1 cellular context compared by ENCODE assay signal in the genomic region with DNA sequence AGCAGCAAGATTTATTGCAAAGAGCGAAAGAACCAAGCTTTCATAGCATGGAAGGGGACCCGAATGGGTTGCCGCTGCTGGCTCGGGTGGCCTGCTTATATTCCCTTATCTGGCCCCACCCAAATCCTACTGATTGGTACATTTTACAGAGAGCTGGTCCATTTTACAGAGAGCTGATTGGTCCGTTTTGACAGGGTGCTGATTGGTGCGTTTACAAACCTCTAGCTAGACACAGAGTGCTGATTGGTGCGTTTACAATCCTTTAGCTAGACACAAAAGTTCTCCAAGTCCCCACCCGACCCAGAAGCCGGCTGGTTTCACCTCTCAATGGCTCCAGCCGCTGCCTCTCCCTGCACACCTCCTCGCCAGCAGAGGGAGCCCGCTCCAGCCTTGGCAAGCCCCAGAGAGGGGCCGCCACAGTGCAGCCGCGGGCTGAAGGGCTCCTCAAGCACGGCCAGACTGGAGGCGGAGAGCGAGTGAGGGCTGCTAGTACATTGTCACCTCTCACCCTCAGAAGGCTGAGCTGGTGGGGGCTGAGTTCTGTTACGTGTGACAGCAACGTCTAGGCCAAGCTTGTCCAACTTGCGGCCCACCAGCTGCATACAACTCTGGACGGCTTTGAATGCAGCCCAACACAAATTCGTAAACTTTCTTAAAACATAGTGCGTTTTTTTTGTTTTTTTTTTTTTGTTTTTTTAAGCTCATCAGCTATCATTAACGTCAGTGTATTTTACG.
TF ChIP-seq lines count a peak whose summit lies in the region.

No MANE protein-coding gene starts in this region.

TF ChIP-seq in HepG2, 621 proteins besides CTCF, POLR2A, EP300 and RAD21 (continued from another document and continues in another):
- peak; percentile 47 for TF ChIP-seq IKZF4 (CRISPR knock-in tag; IDR thresholded peaks at IDR 0.05; ENCODE audit: borderline replicate concordance, low read depth, not compliant biosample characterization)
- TF ChIP-seq ATM (IDR thresholded peaks at IDR 0.05; ENCODE audit: borderline replicate concordance), result no peak
- peak; percentile 42; the same call in 1 of the 2 replicates for TF ChIP-seq ZNF329 (CRISPR knock-in tag; IDR thresholded peaks at IDR 0.05; ENCODE audit: low read depth)
- no peak for TF ChIP-seq GABPA (IDR thresholded peaks at IDR 0.05; ENCODE audit: low read depth, low read length)
- TF ChIP-seq GABPA (CRISPR knock-in tag; IDR thresholded peaks at IDR 0.05; ENCODE audit: low read depth), result no peak
- no peak for TF ChIP-seq ZNF558 (CRISPR knock-in tag; IDR thresholded peaks at IDR 0.05; ENCODE audit: borderline replicate concordance)
- no peak for TF ChIP-seq SRY (CRISPR knock-in tag; IDR thresholded peaks at IDR 0.05)
- TF ChIP-seq SALL2 (CRISPR knock-in tag; IDR thresholded peaks at IDR 0.05), result no peak
- TF ChIP-seq, protein P1, sequence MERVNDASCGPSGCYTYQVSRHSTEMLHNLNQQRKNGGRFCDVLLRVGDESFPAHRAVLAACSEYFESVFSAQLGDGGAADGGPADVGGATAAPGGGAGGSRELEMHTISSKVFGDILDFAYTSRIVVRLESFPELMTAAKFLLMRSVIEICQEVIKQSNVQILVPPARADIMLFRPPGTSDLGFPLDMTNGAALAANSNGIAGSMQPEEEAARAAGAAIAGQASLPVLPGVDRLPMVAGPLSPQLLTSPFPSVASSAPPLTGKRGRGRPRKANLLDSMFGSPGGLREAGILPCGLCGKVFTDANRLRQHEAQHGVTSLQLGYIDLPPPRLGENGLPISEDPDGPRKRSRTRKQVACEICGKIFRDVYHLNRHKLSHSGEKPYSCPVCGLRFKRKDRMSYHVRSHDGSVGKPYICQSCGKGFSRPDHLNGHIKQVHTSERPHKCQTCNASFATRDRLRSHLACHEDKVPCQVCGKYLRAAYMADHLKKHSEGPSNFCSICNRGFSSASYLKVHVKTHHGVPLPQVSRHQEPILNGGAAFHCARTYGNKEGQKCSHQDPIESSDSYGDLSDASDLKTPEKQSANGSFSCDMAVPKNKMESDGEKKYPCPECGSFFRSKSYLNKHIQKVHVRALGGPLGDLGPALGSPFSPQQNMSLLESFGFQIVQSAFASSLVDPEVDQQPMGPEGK (CRISPR knock-in tag; IDR thresholded peaks at IDR 0.05), result peak; percentile 30; the same call in 1 of the 2 replicates
- peak; percentile 72; the same call in 1 of the 2 replicates for TF ChIP-seq KDM2A (CRISPR knock-in tag; IDR thresholded peaks at IDR 0.05; ENCODE audit: borderline replicate concordance, low read depth)
- TF ChIP-seq ZSCAN22 (CRISPR knock-in tag; IDR thresholded peaks at IDR 0.05), result no peak
- TF ChIP-seq ZNF24 (IDR thresholded peaks at IDR 0.05), result no peak
- TF ChIP-seq, protein P2, sequence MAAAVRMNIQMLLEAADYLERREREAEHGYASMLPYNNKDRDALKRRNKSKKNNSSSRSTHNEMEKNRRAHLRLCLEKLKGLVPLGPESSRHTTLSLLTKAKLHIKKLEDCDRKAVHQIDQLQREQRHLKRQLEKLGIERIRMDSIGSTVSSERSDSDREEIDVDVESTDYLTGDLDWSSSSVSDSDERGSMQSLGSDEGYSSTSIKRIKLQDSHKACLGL (CRISPR knock-in tag; IDR thresholded peaks at IDR 0.05), result 0 out of 2 replicates have a peak, but pooled peaks have one; percentile 41
- TF ChIP-seq SMARCE1 (IDR thresholded peaks at IDR 0.05; ENCODE audit: borderline replicate concordance), result no peak
- TF ChIP-seq ZNF549 (CRISPR knock-in tag; IDR thresholded peaks at IDR 0.05), result no peak
- TF ChIP-seq, protein P3, sequence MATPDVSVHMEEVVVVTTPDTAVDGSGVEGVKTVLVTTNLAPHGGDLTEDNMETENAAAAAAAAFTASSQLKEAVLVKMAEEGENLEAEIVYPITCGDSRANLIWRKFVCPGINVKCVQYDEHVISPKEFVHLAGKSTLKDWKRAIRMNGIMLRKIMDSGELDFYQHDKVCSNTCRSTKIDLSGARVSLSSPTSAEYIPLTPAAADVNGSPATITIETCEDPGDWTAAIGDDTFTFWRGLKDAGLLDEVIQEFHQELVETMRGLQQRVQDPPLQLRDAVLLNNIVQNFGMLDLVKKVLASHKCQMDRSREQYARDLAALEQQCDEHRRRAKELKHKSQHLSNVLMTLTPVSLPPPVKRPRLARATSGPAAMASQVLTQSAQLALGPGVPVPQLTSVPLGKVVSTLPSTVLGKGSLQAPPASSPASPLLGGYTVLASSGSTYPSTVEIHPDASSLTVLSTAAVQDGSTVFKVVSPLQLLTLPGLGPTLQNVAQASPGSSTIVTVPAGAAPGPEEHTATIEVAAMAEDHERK (CRISPR knock-in tag; IDR thresholded peaks at IDR 0.05; ENCODE audit: low read depth), result no peak
- no peak for TF ChIP-seq CCAR2 (optimal IDR thresholded peaks at IDR 0.05; ENCODE audit: low read depth, low read length)
- no peak for TF ChIP-seq NR3C1 (CRISPR knock-in tag; IDR thresholded peaks at IDR 0.05)
- no peak for TF ChIP-seq U2AF2 (IDR thresholded peaks at IDR 0.05; ENCODE audit: low read depth, low read length)
- TF ChIP-seq, protein P4, sequence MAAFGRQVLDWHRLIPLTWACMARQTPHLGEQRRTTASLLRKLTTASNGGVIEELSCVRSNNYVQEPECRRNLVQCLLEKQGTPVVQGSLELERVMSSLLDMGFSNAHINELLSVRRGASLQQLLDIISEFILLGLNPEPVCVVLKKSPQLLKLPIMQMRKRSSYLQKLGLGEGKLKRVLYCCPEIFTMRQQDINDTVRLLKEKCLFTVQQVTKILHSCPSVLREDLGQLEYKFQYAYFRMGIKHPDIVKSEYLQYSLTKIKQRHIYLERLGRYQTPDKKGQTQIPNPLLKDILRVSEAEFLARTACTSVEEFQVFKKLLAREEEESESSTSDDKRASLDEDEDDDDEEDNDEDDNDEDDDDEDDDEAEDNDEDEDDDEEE (CRISPR knock-in tag; IDR thresholded peaks at IDR 0.05), result no peak
- no peak for TF ChIP-seq REPIN1 (CRISPR knock-in tag; IDR thresholded peaks at IDR 0.05; ENCODE audit: borderline replicate concordance, low read depth)
- TF ChIP-seq, protein P5, sequence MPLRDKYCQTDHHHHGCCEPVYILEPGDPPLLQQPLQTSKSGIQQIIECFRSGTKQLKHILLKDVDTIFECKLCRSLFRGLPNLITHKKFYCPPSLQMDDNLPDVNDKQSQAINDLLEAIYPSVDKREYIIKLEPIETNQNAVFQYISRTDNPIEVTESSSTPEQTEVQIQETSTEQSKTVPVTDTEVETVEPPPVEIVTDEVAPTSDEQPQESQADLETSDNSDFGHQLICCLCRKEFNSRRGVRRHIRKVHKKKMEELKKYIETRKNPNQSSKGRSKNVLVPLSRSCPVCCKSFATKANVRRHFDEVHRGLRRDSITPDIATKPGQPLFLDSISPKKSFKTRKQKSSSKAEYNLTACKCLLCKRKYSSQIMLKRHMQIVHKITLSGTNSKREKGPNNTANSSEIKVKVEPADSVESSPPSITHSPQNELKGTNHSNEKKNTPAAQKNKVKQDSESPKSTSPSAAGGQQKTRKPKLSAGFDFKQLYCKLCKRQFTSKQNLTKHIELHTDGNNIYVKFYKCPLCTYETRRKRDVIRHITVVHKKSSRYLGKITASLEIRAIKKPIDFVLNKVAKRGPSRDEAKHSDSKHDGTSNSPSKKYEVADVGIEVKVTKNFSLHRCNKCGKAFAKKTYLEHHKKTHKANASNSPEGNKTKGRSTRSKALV (CRISPR knock-in tag; IDR thresholded peaks at IDR 0.05), result 0 out of 2 replicates have a peak, but pooled peaks have one; percentile 23
- TF ChIP-seq ZNF33B (CRISPR knock-in tag; IDR thresholded peaks at IDR 0.05), result peak; percentile 80; the same call in 1 of the 2 replicates
- no peak for TF ChIP-seq MAFG (CRISPR knock-in tag; IDR thresholded peaks at IDR 0.05)
- TF ChIP-seq PHF5A (CRISPR knock-in tag; IDR thresholded peaks at IDR 0.05; ENCODE audit: low read depth, unreplicated experiment), result no peak
- TF ChIP-seq, protein P6, sequence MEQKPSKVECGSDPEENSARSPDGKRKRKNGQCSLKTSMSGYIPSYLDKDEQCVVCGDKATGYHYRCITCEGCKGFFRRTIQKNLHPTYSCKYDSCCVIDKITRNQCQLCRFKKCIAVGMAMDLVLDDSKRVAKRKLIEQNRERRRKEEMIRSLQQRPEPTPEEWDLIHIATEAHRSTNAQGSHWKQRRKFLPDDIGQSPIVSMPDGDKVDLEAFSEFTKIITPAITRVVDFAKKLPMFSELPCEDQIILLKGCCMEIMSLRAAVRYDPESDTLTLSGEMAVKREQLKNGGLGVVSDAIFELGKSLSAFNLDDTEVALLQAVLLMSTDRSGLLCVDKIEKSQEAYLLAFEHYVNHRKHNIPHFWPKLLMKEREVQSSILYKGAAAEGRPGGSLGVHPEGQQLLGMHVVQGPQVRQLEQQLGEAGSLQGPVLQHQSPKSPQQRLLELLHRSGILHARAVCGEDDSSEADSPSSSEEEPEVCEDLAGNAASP (CRISPR knock-in tag; IDR thresholded peaks at IDR 0.05; ENCODE audit: borderline replicate concordance), result 0 out of 2 replicates have a peak, but pooled peaks have one; percentile 16
- TF ChIP-seq, protein P7, sequence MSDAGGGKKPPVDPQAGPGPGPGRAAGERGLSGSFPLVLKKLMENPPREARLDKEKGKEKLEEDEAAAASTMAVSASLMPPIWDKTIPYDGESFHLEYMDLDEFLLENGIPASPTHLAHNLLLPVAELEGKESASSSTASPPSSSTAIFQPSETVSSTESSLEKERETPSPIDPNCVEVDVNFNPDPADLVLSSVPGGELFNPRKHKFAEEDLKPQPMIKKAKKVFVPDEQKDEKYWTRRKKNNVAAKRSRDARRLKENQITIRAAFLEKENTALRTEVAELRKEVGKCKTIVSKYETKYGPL (CRISPR knock-in tag; IDR thresholded peaks at IDR 0.05), result no peak
- TF ChIP-seq ZFP82 (CRISPR knock-in tag; IDR thresholded peaks at IDR 0.05; ENCODE audit: borderline replicate concordance), result no peak
- no peak for TF ChIP-seq MEIS1 (CRISPR knock-in tag; IDR thresholded peaks at IDR 0.05; ENCODE audit: borderline replicate concordance)
- TF ChIP-seq PITX1 (CRISPR knock-in tag; IDR thresholded peaks at IDR 0.05), result peak; percentile 47; the same call in 1 of the 2 replicates
- TF ChIP-seq CBFB (CRISPR knock-in tag; IDR thresholded peaks at IDR 0.05), result no peak
- TF ChIP-seq MIER3 (CRISPR knock-in tag; IDR thresholded peaks at IDR 0.05; ENCODE audit: borderline replicate concordance), result peak; percentile 64; the same call in 1 of the 2 replicates
- TF ChIP-seq HNRNPK (IDR thresholded peaks at IDR 0.05; ENCODE audit: low read depth, low read length, poor library complexity, severe bottlenecking), result no peak
- TF ChIP-seq ZNF235 (CRISPR knock-in tag; IDR thresholded peaks at IDR 0.05; ENCODE audit: borderline replicate concordance), result no peak
- peak; percentile 54 for TF ChIP-seq SRSF1 (optimal IDR thresholded peaks at IDR 0.05; ENCODE audit: low read depth, low read length)
- TF ChIP-seq, protein P8, sequence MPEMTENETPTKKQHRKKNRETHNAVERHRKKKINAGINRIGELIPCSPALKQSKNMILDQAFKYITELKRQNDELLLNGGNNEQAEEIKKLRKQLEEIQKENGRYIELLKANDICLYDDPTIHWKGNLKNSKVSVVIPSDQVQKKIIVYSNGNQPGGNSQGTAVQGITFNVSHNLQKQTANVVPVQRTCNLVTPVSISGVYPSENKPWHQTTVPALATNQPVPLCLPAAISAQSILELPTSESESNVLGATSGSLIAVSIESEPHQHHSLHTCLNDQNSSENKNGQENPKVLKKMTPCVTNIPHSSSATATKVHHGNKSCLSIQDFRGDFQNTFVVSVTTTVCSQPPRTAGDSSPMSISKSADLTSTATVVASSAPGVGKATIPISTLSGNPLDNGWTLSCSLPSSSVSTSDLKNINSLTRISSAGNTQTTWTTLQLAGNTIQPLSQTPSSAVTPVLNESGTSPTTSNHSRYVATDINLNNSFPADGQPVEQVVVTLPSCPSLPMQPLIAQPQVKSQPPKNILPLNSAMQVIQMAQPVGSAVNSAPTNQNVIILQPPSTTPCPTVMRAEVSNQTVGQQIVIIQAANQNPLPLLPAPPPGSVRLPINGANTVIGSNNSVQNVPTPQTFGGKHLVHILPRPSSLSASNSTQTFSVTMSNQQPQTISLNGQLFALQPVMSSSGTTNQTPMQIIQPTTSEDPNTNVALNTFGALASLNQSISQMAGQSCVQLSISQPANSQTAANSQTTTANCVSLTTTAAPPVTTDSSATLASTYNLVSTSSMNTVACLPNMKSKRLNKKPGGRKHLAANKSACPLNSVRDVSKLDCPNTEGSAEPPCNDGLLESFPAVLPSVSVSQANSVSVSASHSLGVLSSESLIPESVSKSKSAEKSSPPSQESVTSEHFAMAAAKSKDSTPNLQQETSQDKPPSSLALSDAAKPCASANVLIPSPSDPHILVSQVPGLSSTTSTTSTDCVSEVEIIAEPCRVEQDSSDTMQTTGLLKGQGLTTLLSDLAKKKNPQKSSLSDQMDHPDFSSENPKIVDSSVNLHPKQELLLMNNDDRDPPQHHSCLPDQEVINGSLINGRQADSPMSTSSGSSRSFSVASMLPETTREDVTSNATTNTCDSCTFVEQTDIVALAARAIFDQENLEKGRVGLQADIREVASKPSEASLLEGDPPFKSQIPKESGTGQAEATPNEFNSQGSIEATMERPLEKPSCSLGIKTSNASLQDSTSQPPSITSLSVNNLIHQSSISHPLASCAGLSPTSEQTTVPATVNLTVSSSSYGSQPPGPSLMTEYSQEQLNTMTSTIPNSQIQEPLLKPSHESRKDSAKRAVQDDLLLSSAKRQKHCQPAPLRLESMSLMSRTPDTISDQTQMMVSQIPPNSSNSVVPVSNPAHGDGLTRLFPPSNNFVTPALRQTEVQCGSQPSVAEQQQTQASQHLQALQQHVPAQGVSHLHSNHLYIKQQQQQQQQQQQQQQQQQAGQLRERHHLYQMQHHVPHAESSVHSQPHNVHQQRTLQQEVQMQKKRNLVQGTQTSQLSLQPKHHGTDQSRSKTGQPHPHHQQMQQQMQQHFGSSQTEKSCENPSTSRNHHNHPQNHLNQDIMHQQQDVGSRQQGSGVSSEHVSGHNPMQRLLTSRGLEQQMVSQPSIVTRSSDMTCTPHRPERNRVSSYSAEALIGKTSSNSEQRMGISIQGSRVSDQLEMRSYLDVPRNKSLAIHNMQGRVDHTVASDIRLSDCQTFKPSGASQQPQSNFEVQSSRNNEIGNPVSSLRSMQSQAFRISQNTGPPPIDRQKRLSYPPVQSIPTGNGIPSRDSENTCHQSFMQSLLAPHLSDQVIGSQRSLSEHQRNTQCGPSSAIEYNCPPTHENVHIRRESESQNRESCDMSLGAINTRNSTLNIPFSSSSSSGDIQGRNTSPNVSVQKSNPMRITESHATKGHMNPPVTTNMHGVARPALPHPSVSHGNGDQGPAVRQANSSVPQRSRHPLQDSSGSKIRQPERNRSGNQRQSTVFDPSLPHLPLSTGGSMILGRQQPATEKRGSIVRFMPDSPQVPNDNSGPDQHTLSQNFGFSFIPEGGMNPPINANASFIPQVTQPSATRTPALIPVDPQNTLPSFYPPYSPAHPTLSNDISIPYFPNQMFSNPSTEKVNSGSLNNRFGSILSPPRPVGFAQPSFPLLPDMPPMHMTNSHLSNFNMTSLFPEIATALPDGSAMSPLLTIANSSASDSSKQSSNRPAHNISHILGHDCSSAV (CRISPR knock-in tag; IDR thresholded peaks at IDR 0.05; ENCODE audit: borderline replicate concordance), result no peak
- 0 out of 2 replicates have a peak, but pooled peaks have one; percentile 65 for TF ChIP-seq ZNF292 (CRISPR knock-in tag; IDR thresholded peaks at IDR 0.05; ENCODE audit: borderline replicate concordance, low read depth)
- peak; percentile 80; the same call in 1 of the 2 replicates for TF ChIP-seq ZNF768 (CRISPR knock-in tag; IDR thresholded peaks at IDR 0.05)
- no peak for TF ChIP-seq ZNF260 (CRISPR knock-in tag; IDR thresholded peaks at IDR 0.05; ENCODE audit: borderline replicate concordance, low read depth)
- TF ChIP-seq RCOR2 (CRISPR knock-in tag; IDR thresholded peaks at IDR 0.05), result no peak
